Comparison of ENCODE assay signal across 1 cellular context in the genomic region with DNA sequence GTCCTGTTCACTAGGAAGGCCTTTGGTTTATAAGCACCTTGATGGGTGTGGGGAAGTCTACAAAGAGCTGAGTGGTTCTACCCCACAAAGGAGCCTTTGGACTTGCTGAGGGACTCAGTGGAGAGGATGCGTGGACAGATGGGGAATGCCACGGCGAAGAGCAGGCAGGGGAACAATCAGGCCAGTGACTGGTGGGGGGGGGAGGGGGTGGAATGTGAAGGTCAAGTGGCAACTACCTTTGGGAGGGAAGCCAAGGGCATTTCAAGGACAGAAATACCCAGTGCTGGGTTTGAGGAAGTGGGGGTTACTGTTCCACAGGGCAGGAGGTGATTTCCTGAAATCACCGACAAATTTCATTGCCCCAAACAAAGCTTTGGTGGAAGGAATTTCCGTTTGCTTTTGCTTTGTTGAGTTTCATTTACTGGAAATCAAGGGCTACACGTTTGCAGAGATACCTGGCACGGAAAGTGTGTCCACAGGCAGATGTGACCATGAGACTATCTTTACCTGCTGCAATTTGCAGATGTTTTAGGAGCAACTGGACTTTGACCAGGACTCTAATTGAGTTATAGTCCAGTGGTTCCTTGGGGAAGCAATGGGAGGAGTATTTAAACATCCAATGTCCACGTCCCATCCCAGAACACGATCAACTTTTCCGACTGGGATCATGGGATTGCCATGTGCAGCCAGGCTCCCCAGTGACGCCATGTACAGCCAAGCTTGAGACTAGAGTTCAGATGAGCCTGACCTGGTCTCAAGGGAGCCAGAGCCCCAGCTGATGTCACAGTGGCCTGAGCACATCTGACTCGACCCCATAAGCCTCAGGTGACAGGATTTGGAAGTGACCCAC.
TF ChIP-seq lines count a peak whose summit lies in the region.

No MANE protein-coding gene starts in this region.

TF ChIP-seq in HepG2, 621 proteins besides CTCF, POLR2A, EP300 and RAD21 (continued from another document and continues in another):
- TF ChIP-seq, protein P1, sequence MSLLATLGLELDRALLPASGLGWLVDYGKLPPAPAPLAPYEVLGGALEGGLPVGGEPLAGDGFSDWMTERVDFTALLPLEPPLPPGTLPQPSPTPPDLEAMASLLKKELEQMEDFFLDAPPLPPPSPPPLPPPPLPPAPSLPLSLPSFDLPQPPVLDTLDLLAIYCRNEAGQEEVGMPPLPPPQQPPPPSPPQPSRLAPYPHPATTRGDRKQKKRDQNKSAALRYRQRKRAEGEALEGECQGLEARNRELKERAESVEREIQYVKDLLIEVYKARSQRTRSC (CRISPR knock-in tag; IDR thresholded peaks at IDR 0.05; ENCODE audit: low read depth): no peak
- TF ChIP-seq ZKSCAN1 (IDR thresholded peaks at IDR 0.05; ENCODE audit: low read length) (no peak), PHB2 (IDR thresholded peaks at IDR 0.05; ENCODE audit: partially characterized antibody) (no peak), RARA (CRISPR knock-in tag; IDR thresholded peaks at IDR 0.05) (peak; percentile 58), REPIN1 (CRISPR knock-in tag; IDR thresholded peaks at IDR 0.05; ENCODE audit: borderline replicate concordance, low read depth) (peak; percentile 36; the same call in 1 of the 2 replicates), MTF2 (CRISPR knock-in tag; IDR thresholded peaks at IDR 0.05; ENCODE audit: borderline replicate concordance) (no peak; the same call in 1 of the 2 replicates), ZEB1 (IDR thresholded peaks at IDR 0.05; ENCODE audit: insufficient replicate concordance, low read depth) (no peak), FOXK1 (CRISPR knock-in tag; IDR thresholded peaks at IDR 0.05; ENCODE audit: borderline replicate concordance, low read depth) (no peak; the same call in 1 of the 2 replicates), ZBTB20 (CRISPR knock-in tag; IDR thresholded peaks at IDR 0.05; ENCODE audit: borderline replicate concordance, low read depth) (0 out of 2 replicates have a peak, but pooled peaks have one; percentile 35), GTF3A (CRISPR knock-in tag; conservative IDR thresholded peaks at IDR 0.05) (0 out of 2 replicates have a peak, but pooled peaks have one; percentile 21), CENPT (CRISPR knock-in tag; IDR thresholded peaks at IDR 0.05; ENCODE audit: low read depth) (no peak), EEA1 (CRISPR knock-in tag; IDR thresholded peaks at IDR 0.05; ENCODE audit: borderline replicate concordance) (peak; percentile 67; the same call in 1 of the 2 replicates), ESRRA (CRISPR knock-in tag; IDR thresholded peaks at IDR 0.05; ENCODE audit: low read depth) (peak; percentile 98), FOSL2 (CRISPR knock-in tag; IDR thresholded peaks at IDR 0.05) (no peak), KMT2A (CRISPR knock-in tag; IDR thresholded peaks at IDR 0.05) (peak; percentile 19; the same call in 1 of the 2 replicates), ZNF629 (CRISPR knock-in tag; conservative IDR thresholded peaks at IDR 0.05) (peak; percentile 4; the same call in 1 of the 2 replicates), ZNF83 (CRISPR knock-in tag; IDR thresholded peaks at IDR 0.05; ENCODE audit: borderline replicate concordance) (0 out of 2 replicates have a peak, but pooled peaks have one; percentile 54), ZNF136 (CRISPR knock-in tag; IDR thresholded peaks at IDR 0.05; ENCODE audit: low read depth) (no peak), RBM39 (IDR thresholded peaks at IDR 0.05; ENCODE audit: low read depth, low read length, poor library complexity, severe bottlenecking) (no peak), ZNF12 (CRISPR knock-in tag; IDR thresholded peaks at IDR 0.05) (no peak), ZNF3 (CRISPR knock-in tag; IDR thresholded peaks at IDR 0.05) (0 out of 2 replicates have a peak, but pooled peaks have one; percentile 31), ZNF782 (CRISPR knock-in tag; IDR thresholded peaks at IDR 0.05; ENCODE audit: borderline replicate concordance) (no peak), KDM3A (CRISPR knock-in tag; IDR thresholded peaks at IDR 0.05; ENCODE audit: low read depth) (0 out of 2 replicates have a peak, but pooled peaks have one; percentile 9), ATF7 (IDR thresholded peaks at IDR 0.05) (no peak), ATF7 (CRISPR knock-in tag; IDR thresholded peaks at IDR 0.05) (peak; percentile 9), JUND (CRISPR knock-in tag; IDR thresholded peaks at IDR 0.05) (peak; percentile 53; the same call in 1 of the 2 replicates), ZNF441 (CRISPR knock-in tag; IDR thresholded peaks at IDR 0.05; ENCODE audit: borderline replicate concordance) (0 out of 2 replicates have a peak, but pooled peaks have one; percentile 51), ZFAT (CRISPR knock-in tag; conservative IDR thresholded peaks at IDR 0.05) (no peak), GABPA (IDR thresholded peaks at IDR 0.05; ENCODE audit: low read depth, low read length) (no peak), GABPA (CRISPR knock-in tag; IDR thresholded peaks at IDR 0.05; ENCODE audit: low read depth) (no peak; the same call in 1 of the 2 replicates), ZNF781 (CRISPR knock-in tag; IDR thresholded peaks at IDR 0.05; ENCODE audit: borderline replicate concordance, not compliant biosample characterization) (peak; percentile 69), ZNF264 (CRISPR knock-in tag; IDR thresholded peaks at IDR 0.05) (peak; percentile 0; the same call in 1 of the 2 replicates)
- TF ChIP-seq, protein P2, sequence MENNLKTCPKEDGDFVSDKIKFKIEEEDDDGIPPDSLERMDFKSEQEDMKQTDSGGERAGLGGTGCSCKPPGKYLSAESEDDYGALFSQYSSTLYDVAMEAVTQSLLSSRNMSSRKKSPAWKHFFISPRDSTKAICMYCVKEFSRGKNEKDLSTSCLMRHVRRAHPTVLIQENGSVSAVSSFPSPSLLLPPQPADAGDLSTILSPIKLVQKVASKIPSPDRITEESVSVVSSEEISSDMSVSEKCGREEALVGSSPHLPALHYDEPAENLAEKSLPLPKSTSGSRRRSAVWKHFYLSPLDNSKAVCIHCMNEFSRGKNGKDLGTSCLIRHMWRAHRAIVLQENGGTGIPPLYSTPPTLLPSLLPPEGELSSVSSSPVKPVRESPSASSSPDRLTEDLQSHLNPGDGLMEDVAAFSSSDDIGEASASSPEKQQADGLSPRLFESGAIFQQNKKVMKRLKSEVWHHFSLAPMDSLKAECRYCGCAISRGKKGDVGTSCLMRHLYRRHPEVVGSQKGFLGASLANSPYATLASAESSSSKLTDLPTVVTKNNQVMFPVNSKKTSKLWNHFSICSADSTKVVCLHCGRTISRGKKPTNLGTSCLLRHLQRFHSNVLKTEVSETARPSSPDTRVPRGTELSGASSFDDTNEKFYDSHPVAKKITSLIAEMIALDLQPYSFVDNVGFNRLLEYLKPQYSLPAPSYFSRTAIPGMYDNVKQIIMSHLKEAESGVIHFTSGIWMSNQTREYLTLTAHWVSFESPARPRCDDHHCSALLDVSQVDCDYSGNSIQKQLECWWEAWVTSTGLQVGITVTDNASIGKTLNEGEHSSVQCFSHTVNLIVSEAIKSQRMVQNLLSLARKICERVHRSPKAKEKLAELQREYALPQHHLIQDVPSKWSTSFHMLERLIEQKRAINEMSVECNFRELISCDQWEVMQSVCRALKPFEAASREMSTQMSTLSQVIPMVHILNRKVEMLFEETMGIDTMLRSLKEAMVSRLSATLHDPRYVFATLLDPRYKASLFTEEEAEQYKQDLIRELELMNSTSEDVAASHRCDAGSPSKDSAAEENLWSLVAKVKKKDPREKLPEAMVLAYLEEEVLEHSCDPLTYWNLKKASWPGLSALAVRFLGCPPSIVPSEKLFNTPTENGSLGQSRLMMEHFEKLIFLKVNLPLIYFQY (CRISPR knock-in tag; IDR thresholded peaks at IDR 0.05; ENCODE audit: borderline replicate concordance): no peak
- TF ChIP-seq, protein P3, sequence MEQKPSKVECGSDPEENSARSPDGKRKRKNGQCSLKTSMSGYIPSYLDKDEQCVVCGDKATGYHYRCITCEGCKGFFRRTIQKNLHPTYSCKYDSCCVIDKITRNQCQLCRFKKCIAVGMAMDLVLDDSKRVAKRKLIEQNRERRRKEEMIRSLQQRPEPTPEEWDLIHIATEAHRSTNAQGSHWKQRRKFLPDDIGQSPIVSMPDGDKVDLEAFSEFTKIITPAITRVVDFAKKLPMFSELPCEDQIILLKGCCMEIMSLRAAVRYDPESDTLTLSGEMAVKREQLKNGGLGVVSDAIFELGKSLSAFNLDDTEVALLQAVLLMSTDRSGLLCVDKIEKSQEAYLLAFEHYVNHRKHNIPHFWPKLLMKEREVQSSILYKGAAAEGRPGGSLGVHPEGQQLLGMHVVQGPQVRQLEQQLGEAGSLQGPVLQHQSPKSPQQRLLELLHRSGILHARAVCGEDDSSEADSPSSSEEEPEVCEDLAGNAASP (CRISPR knock-in tag; IDR thresholded peaks at IDR 0.05; ENCODE audit: borderline replicate concordance): peak; percentile 14; the same call in 1 of the 2 replicates
- TF ChIP-seq, protein P4, sequence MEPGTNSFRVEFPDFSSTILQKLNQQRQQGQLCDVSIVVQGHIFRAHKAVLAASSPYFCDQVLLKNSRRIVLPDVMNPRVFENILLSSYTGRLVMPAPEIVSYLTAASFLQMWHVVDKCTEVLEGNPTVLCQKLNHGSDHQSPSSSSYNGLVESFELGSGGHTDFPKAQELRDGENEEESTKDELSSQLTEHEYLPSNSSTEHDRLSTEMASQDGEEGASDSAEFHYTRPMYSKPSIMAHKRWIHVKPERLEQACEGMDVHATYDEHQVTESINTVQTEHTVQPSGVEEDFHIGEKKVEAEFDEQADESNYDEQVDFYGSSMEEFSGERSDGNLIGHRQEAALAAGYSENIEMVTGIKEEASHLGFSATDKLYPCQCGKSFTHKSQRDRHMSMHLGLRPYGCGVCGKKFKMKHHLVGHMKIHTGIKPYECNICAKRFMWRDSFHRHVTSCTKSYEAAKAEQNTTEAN (CRISPR knock-in tag; conservative IDR thresholded peaks at IDR 0.05): no peak
- TF ChIP-seq, protein P5, sequence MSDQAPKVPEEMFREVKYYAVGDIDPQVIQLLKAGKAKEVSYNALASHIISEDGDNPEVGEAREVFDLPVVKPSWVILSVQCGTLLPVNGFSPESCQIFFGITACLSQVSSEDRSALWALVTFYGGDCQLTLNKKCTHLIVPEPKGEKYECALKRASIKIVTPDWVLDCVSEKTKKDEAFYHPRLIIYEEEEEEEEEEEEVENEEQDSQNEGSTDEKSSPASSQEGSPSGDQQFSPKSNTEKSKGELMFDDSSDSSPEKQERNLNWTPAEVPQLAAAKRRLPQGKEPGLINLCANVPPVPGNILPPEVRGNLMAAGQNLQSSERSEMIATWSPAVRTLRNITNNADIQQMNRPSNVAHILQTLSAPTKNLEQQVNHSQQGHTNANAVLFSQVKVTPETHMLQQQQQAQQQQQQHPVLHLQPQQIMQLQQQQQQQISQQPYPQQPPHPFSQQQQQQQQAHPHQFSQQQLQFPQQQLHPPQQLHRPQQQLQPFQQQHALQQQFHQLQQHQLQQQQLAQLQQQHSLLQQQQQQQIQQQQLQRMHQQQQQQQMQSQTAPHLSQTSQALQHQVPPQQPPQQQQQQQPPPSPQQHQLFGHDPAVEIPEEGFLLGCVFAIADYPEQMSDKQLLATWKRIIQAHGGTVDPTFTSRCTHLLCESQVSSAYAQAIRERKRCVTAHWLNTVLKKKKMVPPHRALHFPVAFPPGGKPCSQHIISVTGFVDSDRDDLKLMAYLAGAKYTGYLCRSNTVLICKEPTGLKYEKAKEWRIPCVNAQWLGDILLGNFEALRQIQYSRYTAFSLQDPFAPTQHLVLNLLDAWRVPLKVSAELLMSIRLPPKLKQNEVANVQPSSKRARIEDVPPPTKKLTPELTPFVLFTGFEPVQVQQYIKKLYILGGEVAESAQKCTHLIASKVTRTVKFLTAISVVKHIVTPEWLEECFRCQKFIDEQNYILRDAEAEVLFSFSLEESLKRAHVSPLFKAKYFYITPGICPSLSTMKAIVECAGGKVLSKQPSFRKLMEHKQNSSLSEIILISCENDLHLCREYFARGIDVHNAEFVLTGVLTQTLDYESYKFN (CRISPR knock-in tag; conservative IDR thresholded peaks at IDR 0.05): no peak; the same call in 1 of the 2 replicates
- TF ChIP-seq, protein P6, sequence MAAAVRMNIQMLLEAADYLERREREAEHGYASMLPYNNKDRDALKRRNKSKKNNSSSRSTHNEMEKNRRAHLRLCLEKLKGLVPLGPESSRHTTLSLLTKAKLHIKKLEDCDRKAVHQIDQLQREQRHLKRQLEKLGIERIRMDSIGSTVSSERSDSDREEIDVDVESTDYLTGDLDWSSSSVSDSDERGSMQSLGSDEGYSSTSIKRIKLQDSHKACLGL (CRISPR knock-in tag; IDR thresholded peaks at IDR 0.05): no peak
- TF ChIP-seq, protein P7, sequence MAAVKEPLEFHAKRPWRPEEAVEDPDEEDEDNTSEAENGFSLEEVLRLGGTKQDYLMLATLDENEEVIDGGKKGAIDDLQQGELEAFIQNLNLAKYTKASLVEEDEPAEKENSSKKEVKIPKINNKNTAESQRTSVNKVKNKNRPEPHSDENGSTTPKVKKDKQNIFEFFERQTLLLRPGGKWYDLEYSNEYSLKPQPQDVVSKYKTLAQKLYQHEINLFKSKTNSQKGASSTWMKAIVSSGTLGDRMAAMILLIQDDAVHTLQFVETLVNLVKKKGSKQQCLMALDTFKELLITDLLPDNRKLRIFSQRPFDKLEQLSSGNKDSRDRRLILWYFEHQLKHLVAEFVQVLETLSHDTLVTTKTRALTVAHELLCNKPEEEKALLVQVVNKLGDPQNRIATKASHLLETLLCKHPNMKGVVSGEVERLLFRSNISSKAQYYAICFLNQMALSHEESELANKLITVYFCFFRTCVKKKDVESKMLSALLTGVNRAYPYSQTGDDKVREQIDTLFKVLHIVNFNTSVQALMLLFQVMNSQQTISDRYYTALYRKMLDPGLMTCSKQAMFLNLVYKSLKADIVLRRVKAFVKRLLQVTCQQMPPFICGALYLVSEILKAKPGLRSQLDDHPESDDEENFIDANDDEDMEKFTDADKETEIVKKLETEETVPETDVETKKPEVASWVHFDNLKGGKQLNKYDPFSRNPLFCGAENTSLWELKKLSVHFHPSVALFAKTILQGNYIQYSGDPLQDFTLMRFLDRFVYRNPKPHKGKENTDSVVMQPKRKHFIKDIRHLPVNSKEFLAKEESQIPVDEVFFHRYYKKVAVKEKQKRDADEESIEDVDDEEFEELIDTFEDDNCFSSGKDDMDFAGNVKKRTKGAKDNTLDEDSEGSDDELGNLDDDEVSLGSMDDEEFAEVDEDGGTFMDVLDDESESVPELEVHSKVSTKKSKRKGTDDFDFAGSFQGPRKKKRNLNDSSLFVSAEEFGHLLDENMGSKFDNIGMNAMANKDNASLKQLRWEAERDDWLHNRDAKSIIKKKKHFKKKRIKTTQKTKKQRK (IDR thresholded peaks at IDR 0.05; ENCODE audit: low read length): no peak
- TF ChIP-seq, protein P8, sequence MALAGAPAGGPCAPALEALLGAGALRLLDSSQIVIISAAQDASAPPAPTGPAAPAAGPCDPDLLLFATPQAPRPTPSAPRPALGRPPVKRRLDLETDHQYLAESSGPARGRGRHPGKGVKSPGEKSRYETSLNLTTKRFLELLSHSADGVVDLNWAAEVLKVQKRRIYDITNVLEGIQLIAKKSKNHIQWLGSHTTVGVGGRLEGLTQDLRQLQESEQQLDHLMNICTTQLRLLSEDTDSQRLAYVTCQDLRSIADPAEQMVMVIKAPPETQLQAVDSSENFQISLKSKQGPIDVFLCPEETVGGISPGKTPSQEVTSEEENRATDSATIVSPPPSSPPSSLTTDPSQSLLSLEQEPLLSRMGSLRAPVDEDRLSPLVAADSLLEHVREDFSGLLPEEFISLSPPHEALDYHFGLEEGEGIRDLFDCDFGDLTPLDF (CRISPR knock-in tag; IDR thresholded peaks at IDR 0.05): no peak
